In the genomic region with DNA sequence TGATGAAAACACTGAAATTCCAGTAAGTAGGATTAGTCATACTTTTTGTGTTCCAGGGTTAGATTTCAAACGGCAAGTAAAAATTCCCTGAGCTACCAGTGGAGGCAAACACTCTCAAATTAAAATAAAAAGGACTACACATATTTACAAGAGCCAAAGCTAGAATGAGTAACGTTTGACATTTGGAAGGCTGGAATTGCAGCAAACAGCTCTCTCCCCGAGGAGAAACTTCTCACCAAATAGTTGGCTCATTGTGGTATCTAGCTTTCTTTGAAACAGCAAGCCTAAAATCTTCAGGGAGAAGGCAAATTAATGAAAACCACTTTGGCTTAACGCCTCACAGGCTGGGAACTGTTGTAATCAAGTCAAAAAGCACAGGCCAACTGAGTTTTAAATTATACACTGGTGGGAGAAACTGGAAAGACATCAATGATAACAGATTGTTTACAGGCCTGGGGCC, we compare ENCODE assay signal across 12 cellular contexts.
A peak's percentile ranks its signal among the peaks of the same experiment; 100 is the strongest.
DNase-seq lines count a peak whose midpoint lies in the region; ATAC-seq and TF ChIP-seq lines count a peak whose summit lies in the region.
"Had no signal": no experiment of that assay in that cellular context is flagged by ENCODE, and none has a peak within 500 bp of the region (broad histone marks: within the 10 kb centered on the region; RNA-seq: fewer than 3 reads in every experiment).

No MANE protein-coding gene starts in this region.

- in situ Hi-C loops in ACHN (cut with HindIII; ENCODE audit: low pct_ligation_motif_present, low pct_unique_long_range_greater_than_20kb, low sequenced_read_pairs) = no loop called here

- no peak overlapping the region for H3K4me3 ChIP-seq in fibroblast of mammary gland (ENCODE audit: control insufficient read depth, low read depth, low read length)
- H3K4me3 ChIP-seq: BLaER1, upper lobe of left lung had no signal

- DNase-seq in ACHN (peak; percentile 36), RPMI7951 (ENCODE audit: low read depth) (peak; percentile 89), fibroblast of mammary gland (ENCODE audit: low read depth) (peak; percentile 97), occipital lobe (lab: John Stamatoyannopoulos, UW) (peak; percentile 13), NCI-H2107 treated with DMSO at 0.1 percent for 48 hours (lab: John Stamatoyannopoulos, UW; ENCODE audit: unreplicated experiment) (no peak), NCI-H2107 (lab: John Stamatoyannopoulos, UW) (no peak)
- DNase-seq in activated effector memory CD4-positive, alpha-beta T cell treated with Interleukin-2 at 50 U/mL for 16 hours = no peak
- DNase-seq: stimulated activated CD4-positive, alpha-beta T cell treated with anti-CD3 and anti-CD28 coated beads, Interleukin-12 subunit alpha, Interleukin-12 subunit beta, amount 100 ng/mL, for 4 hours; SW 1271; upper lobe of left lung had no signal

- ATAC-seq in esophagus mucosa = no peak

- peak; percentile 51 for TF ChIP-seq CTCF in fibroblast of mammary gland (conservative IDR thresholded peaks at IDR 0.05; ENCODE audit: control insufficient read depth, insufficient read depth, low read depth, low read length)

Comparison
In these comparisons a context has a peak if more than half of its experiments do, and no peak if none do; other contexts are left out.
1. DNase-seq: peak in ACHN (single experiment), RPMI7951 (single experiment), fibroblast of mammary gland (single experiment) and occipital lobe (single experiment); none in NCI-H2107 treated with DMSO at 0.1 percent for 48 hours (single experiment), activated effector memory CD4-positive, alpha-beta T cell treated with Interleukin-2 at 50 U/mL for 16 hours (single experiment) and NCI-H2107 (single experiment).